Comparison of ENCODE assay signal across 16 cellular contexts in the genomic region with DNA sequence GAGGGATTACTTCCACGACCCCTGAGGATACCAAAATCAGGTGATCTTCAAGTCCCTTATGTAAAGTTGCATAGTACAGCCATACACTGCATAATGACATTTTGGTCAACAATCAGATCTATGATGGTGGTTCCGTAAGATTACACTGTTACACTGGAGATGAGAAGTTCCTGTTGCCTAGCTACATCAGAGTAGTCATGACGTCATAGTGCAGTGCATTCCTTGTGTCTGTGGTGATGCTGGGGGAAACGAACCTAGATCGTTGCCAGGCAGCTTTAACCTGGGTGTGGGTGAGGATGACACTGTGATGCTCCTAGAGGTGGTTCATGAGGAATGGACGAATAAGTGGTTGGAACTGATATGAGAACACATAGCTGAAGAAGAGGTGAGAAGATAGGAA. TPM values are rescaled to one million over a fixed set of nuclear protein-coding genes. Genes with fewer than 3 reads are reported as not detected.
DNase-seq lines count a peak whose midpoint lies in the region; ATAC-seq and TF ChIP-seq lines count a peak whose summit lies in the region.
"Had no signal": no experiment of that assay in that cellular context is flagged by ENCODE, and none has a peak within 500 bp of the region (broad histone marks: within the 10 kb centered on the region; RNA-seq: fewer than 3 reads in every experiment).

No MANE protein-coding gene starts in this region.

- H3K27ac Mint-ChIP-seq in WTC11, result peak overlapping the region; percentile 89; the same call in 1 of the 2 replicates
- H3K27ac Mint-ChIP-seq: CD8-positive, alpha-beta memory T cell; HFFc6 had no signal

- peaks cover 23% of the 10 kb centered on the region for H3K36me3 Mint-ChIP-seq in WTC11

- H3K4me3 Mint-ChIP-seq in WTC11, result no peak overlapping the region
- H3K4me3 Mint-ChIP-seq: CD8-positive, alpha-beta memory T cell; HFFc6 had no signal

- CTCF ChIA-PET in WTC11 (lab: Charles Lee), result no interaction called here

- ATAC-seq in WTC11, result no peak
- ATAC-seq in HG02610 (IDR thresholded peaks at IDR 0.05; ENCODE audit: unreplicated experiment), result no peak
- ATAC-seq: GM12878 had no signal

- no peak for TF ChIP-seq CTCF in WTC11 (IDR thresholded peaks at IDR 0.05)

- peak; percentile 47 for DNase-seq in NCI-H748 (lab: John Stamatoyannopoulos, UW; ENCODE audit: unreplicated experiment)
- no peak for DNase-seq in NCI-H748 treated with DMSO at 0.1 percent for 48 hours (lab: John Stamatoyannopoulos, UW)
- no peak for DNase-seq in WTC11 (ENCODE audit: low spot score)
- DNase-seq in kidney tubule cell (ENCODE audit: low spot score), result peak; percentile 4
- no peak for DNase-seq in epidermal melanocyte (ENCODE audit: insufficient read length, low spot score)
- no peak for DNase-seq in activated CD8-positive, alpha-beta memory T cell treated with anti-CD3 and anti-CD28 coated beads, Interleukin-2, amount 50 U/mL, for 48 hours
- DNase-seq: 8988T; AML-193; Caco-2; CD8-positive, alpha-beta memory T cell; DMS79; GOT3; HFFc6 had no signal

- H3K27me3 Mint-ChIP-seq in WTC11 (ENCODE audit: low read depth), result no peaks in the 10 kb centered on the region

- peaks cover 4% of the 10 kb centered on the region for H3K9me3 Mint-ChIP-seq in WTC11

- peaks cover 4% of the 10 kb centered on the region for H3K4me1 Mint-ChIP-seq in WTC11

- POLR2A ChIA-PET in WTC11 (lab: Charles Lee), result no interaction called here

TF ChIP-seq in WTC11, 78 proteins besides CTCF, POLR2A, EP300 and RAD21 (continues in another document):
- TF ChIP-seq ZNF121 (CRISPR knock-in tag; IDR thresholded peaks at IDR 0.05) (no peak), ELF4 (CRISPR knock-in tag; IDR thresholded peaks at IDR 0.05; ENCODE audit: low read depth) (no peak), ZNF396 (CRISPR knock-in tag; IDR thresholded peaks at IDR 0.05; ENCODE audit: borderline replicate concordance) (no peak), JAZF1 (CRISPR knock-in tag; IDR thresholded peaks at IDR 0.05) (no peak), HMGA2 (CRISPR knock-in tag; IDR thresholded peaks at IDR 0.05) (no peak), FOXJ3 (CRISPR knock-in tag; IDR thresholded peaks at IDR 0.05; ENCODE audit: borderline replicate concordance) (no peak), JUN (CRISPR knock-in tag; IDR thresholded peaks at IDR 0.05) (no peak), NFATC4 (CRISPR knock-in tag; IDR thresholded peaks at IDR 0.05) (no peak), MYBL2 (CRISPR knock-in tag; IDR thresholded peaks at IDR 0.05) (no peak), OVOL2 (CRISPR knock-in tag; IDR thresholded peaks at IDR 0.05; ENCODE audit: borderline replicate concordance) (no peak), RORB (CRISPR knock-in tag; IDR thresholded peaks at IDR 0.05) (no peak)
- TF ChIP-seq, protein P1, sequence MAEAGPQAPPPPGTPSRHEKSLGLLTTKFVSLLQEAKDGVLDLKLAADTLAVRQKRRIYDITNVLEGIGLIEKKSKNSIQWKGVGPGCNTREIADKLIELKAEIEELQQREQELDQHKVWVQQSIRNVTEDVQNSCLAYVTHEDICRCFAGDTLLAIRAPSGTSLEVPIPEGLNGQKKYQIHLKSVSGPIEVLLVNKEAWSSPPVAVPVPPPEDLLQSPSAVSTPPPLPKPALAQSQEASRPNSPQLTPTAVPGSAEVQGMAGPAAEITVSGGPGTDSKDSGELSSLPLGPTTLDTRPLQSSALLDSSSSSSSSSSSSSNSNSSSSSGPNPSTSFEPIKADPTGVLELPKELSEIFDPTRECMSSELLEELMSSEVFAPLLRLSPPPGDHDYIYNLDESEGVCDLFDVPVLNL (CRISPR knock-in tag; IDR thresholded peaks at IDR 0.05; ENCODE audit: borderline replicate concordance, low read depth), result no peak
- TF ChIP-seq, protein P2, sequence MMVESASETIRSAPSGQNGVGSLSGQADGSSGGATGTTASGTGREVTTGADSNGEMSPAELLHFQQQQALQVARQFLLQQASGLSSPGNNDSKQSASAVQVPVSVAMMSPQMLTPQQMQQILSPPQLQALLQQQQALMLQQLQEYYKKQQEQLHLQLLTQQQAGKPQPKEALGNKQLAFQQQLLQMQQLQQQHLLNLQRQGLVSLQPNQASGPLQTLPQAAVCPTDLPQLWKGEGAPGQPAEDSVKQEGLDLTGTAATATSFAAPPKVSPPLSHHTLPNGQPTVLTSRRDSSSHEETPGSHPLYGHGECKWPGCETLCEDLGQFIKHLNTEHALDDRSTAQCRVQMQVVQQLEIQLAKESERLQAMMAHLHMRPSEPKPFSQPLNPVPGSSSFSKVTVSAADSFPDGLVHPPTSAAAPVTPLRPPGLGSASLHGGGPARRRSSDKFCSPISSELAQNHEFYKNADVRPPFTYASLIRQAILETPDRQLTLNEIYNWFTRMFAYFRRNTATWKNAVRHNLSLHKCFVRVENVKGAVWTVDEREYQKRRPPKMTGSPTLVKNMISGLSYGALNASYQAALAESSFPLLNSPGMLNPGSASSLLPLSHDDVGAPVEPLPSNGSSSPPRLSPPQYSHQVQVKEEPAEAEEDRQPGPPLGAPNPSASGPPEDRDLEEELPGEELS (CRISPR knock-in tag; IDR thresholded peaks at IDR 0.05), result no peak
- TF ChIP-seq, protein P3, sequence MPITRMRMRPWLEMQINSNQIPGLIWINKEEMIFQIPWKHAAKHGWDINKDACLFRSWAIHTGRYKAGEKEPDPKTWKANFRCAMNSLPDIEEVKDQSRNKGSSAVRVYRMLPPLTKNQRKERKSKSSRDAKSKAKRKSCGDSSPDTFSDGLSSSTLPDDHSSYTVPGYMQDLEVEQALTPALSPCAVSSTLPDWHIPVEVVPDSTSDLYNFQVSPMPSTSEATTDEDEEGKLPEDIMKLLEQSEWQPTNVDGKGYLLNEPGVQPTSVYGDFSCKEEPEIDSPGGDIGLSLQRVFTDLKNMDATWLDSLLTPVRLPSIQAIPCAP (CRISPR knock-in tag; IDR thresholded peaks at IDR 0.05), result no peak
- TF ChIP-seq, protein P4, sequence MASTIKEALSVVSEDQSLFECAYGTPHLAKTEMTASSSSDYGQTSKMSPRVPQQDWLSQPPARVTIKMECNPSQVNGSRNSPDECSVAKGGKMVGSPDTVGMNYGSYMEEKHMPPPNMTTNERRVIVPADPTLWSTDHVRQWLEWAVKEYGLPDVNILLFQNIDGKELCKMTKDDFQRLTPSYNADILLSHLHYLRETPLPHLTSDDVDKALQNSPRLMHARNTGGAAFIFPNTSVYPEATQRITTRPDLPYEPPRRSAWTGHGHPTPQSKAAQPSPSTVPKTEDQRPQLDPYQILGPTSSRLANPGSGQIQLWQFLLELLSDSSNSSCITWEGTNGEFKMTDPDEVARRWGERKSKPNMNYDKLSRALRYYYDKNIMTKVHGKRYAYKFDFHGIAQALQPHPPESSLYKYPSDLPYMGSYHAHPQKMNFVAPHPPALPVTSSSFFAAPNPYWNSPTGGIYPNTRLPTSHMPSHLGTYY (CRISPR knock-in tag; IDR thresholded peaks at IDR 0.05), result no peak
- TF ChIP-seq, protein P5, sequence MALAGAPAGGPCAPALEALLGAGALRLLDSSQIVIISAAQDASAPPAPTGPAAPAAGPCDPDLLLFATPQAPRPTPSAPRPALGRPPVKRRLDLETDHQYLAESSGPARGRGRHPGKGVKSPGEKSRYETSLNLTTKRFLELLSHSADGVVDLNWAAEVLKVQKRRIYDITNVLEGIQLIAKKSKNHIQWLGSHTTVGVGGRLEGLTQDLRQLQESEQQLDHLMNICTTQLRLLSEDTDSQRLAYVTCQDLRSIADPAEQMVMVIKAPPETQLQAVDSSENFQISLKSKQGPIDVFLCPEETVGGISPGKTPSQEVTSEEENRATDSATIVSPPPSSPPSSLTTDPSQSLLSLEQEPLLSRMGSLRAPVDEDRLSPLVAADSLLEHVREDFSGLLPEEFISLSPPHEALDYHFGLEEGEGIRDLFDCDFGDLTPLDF (CRISPR knock-in tag; IDR thresholded peaks at IDR 0.05), result no peak
- TF ChIP-seq, protein P6, sequence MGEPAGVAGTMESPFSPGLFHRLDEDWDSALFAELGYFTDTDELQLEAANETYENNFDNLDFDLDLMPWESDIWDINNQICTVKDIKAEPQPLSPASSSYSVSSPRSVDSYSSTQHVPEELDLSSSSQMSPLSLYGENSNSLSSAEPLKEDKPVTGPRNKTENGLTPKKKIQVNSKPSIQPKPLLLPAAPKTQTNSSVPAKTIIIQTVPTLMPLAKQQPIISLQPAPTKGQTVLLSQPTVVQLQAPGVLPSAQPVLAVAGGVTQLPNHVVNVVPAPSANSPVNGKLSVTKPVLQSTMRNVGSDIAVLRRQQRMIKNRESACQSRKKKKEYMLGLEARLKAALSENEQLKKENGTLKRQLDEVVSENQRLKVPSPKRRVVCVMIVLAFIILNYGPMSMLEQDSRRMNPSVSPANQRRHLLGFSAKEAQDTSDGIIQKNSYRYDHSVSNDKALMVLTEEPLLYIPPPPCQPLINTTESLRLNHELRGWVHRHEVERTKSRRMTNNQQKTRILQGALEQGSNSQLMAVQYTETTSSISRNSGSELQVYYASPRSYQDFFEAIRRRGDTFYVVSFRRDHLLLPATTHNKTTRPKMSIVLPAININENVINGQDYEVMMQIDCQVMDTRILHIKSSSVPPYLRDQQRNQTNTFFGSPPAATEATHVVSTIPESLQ (CRISPR knock-in tag; IDR thresholded peaks at IDR 0.05), result no peak
- TF ChIP-seq, protein P7, sequence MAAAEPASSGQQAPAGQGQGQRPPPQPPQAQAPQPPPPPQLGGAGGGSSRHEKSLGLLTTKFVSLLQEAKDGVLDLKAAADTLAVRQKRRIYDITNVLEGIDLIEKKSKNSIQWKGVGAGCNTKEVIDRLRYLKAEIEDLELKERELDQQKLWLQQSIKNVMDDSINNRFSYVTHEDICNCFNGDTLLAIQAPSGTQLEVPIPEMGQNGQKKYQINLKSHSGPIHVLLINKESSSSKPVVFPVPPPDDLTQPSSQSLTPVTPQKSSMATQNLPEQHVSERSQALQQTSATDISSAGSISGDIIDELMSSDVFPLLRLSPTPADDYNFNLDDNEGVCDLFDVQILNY (CRISPR knock-in tag; IDR thresholded peaks at IDR 0.05), result no peak
- TF ChIP-seq, protein P8, sequence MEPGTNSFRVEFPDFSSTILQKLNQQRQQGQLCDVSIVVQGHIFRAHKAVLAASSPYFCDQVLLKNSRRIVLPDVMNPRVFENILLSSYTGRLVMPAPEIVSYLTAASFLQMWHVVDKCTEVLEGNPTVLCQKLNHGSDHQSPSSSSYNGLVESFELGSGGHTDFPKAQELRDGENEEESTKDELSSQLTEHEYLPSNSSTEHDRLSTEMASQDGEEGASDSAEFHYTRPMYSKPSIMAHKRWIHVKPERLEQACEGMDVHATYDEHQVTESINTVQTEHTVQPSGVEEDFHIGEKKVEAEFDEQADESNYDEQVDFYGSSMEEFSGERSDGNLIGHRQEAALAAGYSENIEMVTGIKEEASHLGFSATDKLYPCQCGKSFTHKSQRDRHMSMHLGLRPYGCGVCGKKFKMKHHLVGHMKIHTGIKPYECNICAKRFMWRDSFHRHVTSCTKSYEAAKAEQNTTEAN (CRISPR knock-in tag; IDR thresholded peaks at IDR 0.05), result no peak

RNA-seq across cellular contexts. Expression of a gene that starts 9.1 kb away (rescaled TPM):
- total RNA-seq in WTC11 (2021), result 4.4 to 8.5 TPM (median 6.6 TPM) in 3 replicates

RNA-seq across cellular contexts. Expression of a gene that starts 24.6 kb away (rescaled TPM):
- 29.0 to 34.0 TPM (median 29.1 TPM) in 3 replicates for total RNA-seq in WTC11 (2021)
- total RNA-seq: G401 had no signal

RNA-seq across cellular contexts. Expression of a gene that starts 48.2 kb away (rescaled TPM):
- total RNA-seq in WTC11 (2021), result 26.4 to 36.0 TPM (median 31.3 TPM) in 3 replicates

RNA-seq across cellular contexts. Expression of a gene that starts 52.5 kb away (rescaled TPM):
- 20.8 to 21.1 TPM (median 20.8 TPM) in 3 replicates for total RNA-seq in WTC11 (2021)
- total RNA-seq: G401 had no signal

Comparison
In these comparisons a context has a peak if more than half of its experiments do, and no peak if none do; other contexts are left out.
1. DNase-seq: peak in NCI-H748 (single experiment) and kidney tubule cell (single experiment); none in NCI-H748 treated with DMSO at 0.1 percent for 48 hours (single experiment), WTC11 (single experiment), epidermal melanocyte (single experiment) and activated CD8-positive, alpha-beta memory T cell treated with anti-CD3 and anti-CD28 coated beads, Interleukin-2, amount 50 U/mL, for 48 hours (single experiment).